In genomic region chr14:68784995-68785816, GRCh38 we compare ENCODE assay signal across 8 cellular contexts. TPM values are rescaled to one million over a fixed set of nuclear protein-coding genes. Genes with fewer than 3 reads are reported as not detected.
DNase-seq lines count a peak whose midpoint lies in the region; ATAC-seq, FAIRE-seq and TF ChIP-seq lines count a peak whose summit lies in the region.

No MANE protein-coding gene starts in this region.

- BruUV-seq in GM12878 (replicated peaks; lab: Mats Ljungman, UMichigan): no TSS peak

- H3K36me3 Mint-ChIP-seq in T-helper 2 cell treated with Interferon-gamma antibody and Interleukin-4, amounts not matched to agents 5 μg/mL and 100 μg/mL, for 36 hours (ENCODE audit: low read depth): peaks cover 35% of the 10 kb centered on the region

- peaks cover 32% of the 10 kb centered on the region for H3K4me1 ChIP-seq in GM12878 (ENCODE audit: control insufficient read depth, insufficient read depth, low read length)
- peaks cover 40 to 83% of the 10 kb centered on the region in 2 donors for H3K4me1 ChIP-seq in left lung
- peaks cover 0 to 64% (median 46%) of the 10 kb centered on the region in 4 donors for H3K4me1 ChIP-seq in tibial nerve

- TF ChIP-seq RAD21 in GM12878 (IDR thresholded peaks at IDR 0.05; ENCODE audit: insufficient read depth, low read depth, low read length): no peak

- peak overlapping the region; percentile 90 for H3K27ac Mint-ChIP-seq in T-helper 2 cell treated with Interferon-gamma antibody and Interleukin-4, amounts not matched to agents 5 μg/mL and 100 μg/mL, for 36 hours

- H3K36me3 ChIP-seq in GM12878 (ENCODE audit: control insufficient read depth in 2 of 2, insufficient read depth in 2 of 2, low read length in 1 of 2): peaks cover 10 to 12% of the 10 kb centered on the region in 2 experiments
- peaks cover 0 to 36% of the 10 kb centered on the region in 2 donors for H3K36me3 ChIP-seq in left lung
- peaks cover 0 to 24% (median 12%) of the 10 kb centered on the region in 3 donors for H3K36me3 ChIP-seq in tibial nerve

- TF ChIP-seq POLR2A in GM12878 (IDR thresholded peaks at IDR 0.05; ENCODE audit: low read depth, low read length): no peak
- no peak for TF ChIP-seq POLR2A in tibial nerve (IDR thresholded peaks at IDR 0.05)

- H3K27ac ChIP-seq in GM12878 (ENCODE audit: control insufficient read depth, insufficient read depth) (peak overlapping the region; percentile 52; the same call in 1 of the 2 replicates), left lung (peak overlapping the region; percentile 100), tibial nerve (peak overlapping the region in 3 of 4 donors; percentile 94 to 99 (median 98))

- POLR2A ChIA-PET in GM12878 (lab: Charles Lee): interaction anchor here (0.5 to 9.5 kb wide), 6 partner anchors 10 to 407 kb away, joined by 3 to 115 read pairs (median 4); no protein-coding TSS in a partner anchor

- RAD21 ChIA-PET in GM12878 (lab: Charles Lee; ENCODE audit: unreplicated experiment): interaction anchor here (0.7 to 10.7 kb wide), 20 partner anchors 8 to 534 kb away, joined by 3 to 244 read pairs (median 4); partner anchors contain the start of gene ZFP36L1

- H3K9me3 Mint-ChIP-seq in T-helper 2 cell treated with Interferon-gamma antibody and Interleukin-4, amounts not matched to agents 5 μg/mL and 100 μg/mL, for 36 hours: no peaks in the 10 kb centered on the region

- WGBS in GM12878 (ENCODE audit: insufficient coverage, insufficient replicate concordance, low lambda C conversion rate, missing lambda C conversion rate): 63% methylated on average over 7 of the region's 7 CpGs
- WGBS in tibial nerve, 2 donors: 62 to 65% methylated on average over 7 of the region's 7 CpGs

- ATAC-seq in GM12878 (no peak), left lung (no peak), HG02852 (IDR thresholded peaks at IDR 0.05; ENCODE audit: unreplicated experiment) (no peak), GM19395 (IDR thresholded peaks at IDR 0.05; ENCODE audit: unreplicated experiment) (no peak), GM19328 (IDR thresholded peaks at IDR 0.05; ENCODE audit: unreplicated experiment) (no peak)

- peaks cover 78% of the 10 kb centered on the region for H3K4me1 Mint-ChIP-seq in T-helper 2 cell treated with Interferon-gamma antibody and Interleukin-4, amounts not matched to agents 5 μg/mL and 100 μg/mL, for 36 hours (ENCODE audit: low read depth)

- no peaks in the 10 kb centered on the region for H3K27me3 Mint-ChIP-seq in T-helper 2 cell treated with Interferon-gamma antibody and Interleukin-4, amounts not matched to agents 5 μg/mL and 100 μg/mL, for 36 hours (ENCODE audit: low read depth)

- H3K4me2 ChIP-seq in GM12878 (ENCODE audit: control insufficient read depth, insufficient read depth): no peak overlapping the region

- no peak for TF ChIP-seq EP300 in GM12878 (IDR thresholded peaks at IDR 0.05; ENCODE audit: borderline replicate concordance in 1 of 2, control insufficient read depth in 1 of 2, low read depth in 2 of 2, low read length in 2 of 2)
- no peak for TF ChIP-seq EP300 in tibial nerve (IDR thresholded peaks at IDR 0.05)

- no peak overlapping the region for H3K9ac ChIP-seq in GM12878 (ENCODE audit: control insufficient read depth, insufficient read depth, low read length)

- H3K27me3 ChIP-seq in GM12878 (replicated peaks in 1 of 2; ENCODE audit: control insufficient read depth in 2 of 2, insufficient read depth in 2 of 2, low read length in 1 of 2): no peaks in the 10 kb centered on the region
- H3K27me3 ChIP-seq in left lung: no peaks in the 10 kb centered on the region
- H3K27me3 ChIP-seq in tibial nerve: no peaks in the 10 kb centered on the region

- H2AFZ ChIP-seq in GM12878 (ENCODE audit: control insufficient read depth, low read depth, low read length): no peak overlapping the region

- no peak for DNase-seq in T-helper 2 cell treated with Interferon-gamma antibody and Interleukin-4, amounts not matched to agents 5 μg/mL and 100 μg/mL, for 36 hours (ENCODE audit: low spot score)
- DNase-seq in T-helper 2 cell: no peak
- no peak for DNase-seq in GM12878 (ENCODE audit: low read depth, low spot score)
- no peak for DNase-seq in left lung
- DNase-seq in tibial nerve (ENCODE audit: low spot score in 2 of 2): peak in 1 of 2 donors; percentile 7

- no peak for TF ChIP-seq CTCF in GM12878 (IDR thresholded peaks at IDR 0.05 in 2 of 3, conservative IDR thresholded peaks at IDR 0.05 in 1 of 3; ENCODE audit: control insufficient read depth in 2 of 3, extremely low read depth in 1 of 3, insufficient read depth in 1 of 3, low read depth in 3 of 3, low read length in 3 of 3)
- TF ChIP-seq CTCF in left lung (IDR thresholded peaks at IDR 0.05): no peak
- TF ChIP-seq CTCF in tibial nerve (IDR thresholded peaks at IDR 0.05): no peak

- H4K20me1 ChIP-seq in GM12878 (ENCODE audit: control insufficient read depth, insufficient read depth): peaks cover 10% of the 10 kb centered on the region; the same call in 1 of the 2 replicates

- H3K9me3 ChIP-seq in GM12878 (replicated peaks; ENCODE audit: control insufficient read depth, insufficient read depth, low read length) (no peaks in the 10 kb centered on the region; the same call in 2 of the 3 replicates), left lung (no peaks in the 10 kb centered on the region), tibial nerve (no peaks in the 10 kb centered on the region)

- peaks cover 16% of the 10 kb centered on the region for H3K79me2 ChIP-seq in GM12878 (ENCODE audit: control insufficient read depth, insufficient read depth, low read length)

- intact Hi-C loops in GM12878 (cut with micrococcal nuclease; ENCODE audit: unreplicated experiment) (loop anchor here (5.0 kb wide), 2 partner anchors 53 to 288 kb away; no protein-coding TSS in a partner anchor), left lung (cut with DNase I) (loop anchor here in 1 of 2 donors (10.0 kb wide), 1 partner anchor 100 kb away; no protein-coding TSS in a partner anchor)

- H3K4me3 ChIP-seq in GM12878 (no peak overlapping the region), left lung (no peak overlapping the region), tibial nerve (no peak overlapping the region)

- CTCF ChIA-PET in GM12878 (lab: Yijun Ruan, JAX): interaction anchor here (0.8 to 9.5 kb wide), 10 partner anchors 36 to 841 kb away, joined by 3 to 254 read pairs (median 4); no protein-coding TSS in a partner anchor

- SMC1A ChIA-PET in GM12878 (lab: Charles Lee; ENCODE audit: uncharacterized antibody, unreplicated experiment): interaction anchor here (0.5 to 9.5 kb wide), 19 partner anchors 34 to 851 kb away, joined by 3 to 200 read pairs (median 4); no protein-coding TSS in a partner anchor

- in situ Hi-C loops in GM12878 (cut with MboI): no loop called here

- FAIRE-seq in GM12878 (lab: Jason Lieb, UNC): no peak

- no peak overlapping the region for H3K4me3 Mint-ChIP-seq in T-helper 2 cell treated with Interferon-gamma antibody and Interleukin-4, amounts not matched to agents 5 μg/mL and 100 μg/mL, for 36 hours

TF ChIP-seq in GM12878, 131 proteins besides CTCF, POLR2A, EP300 and RAD21 (continues in another document):
- TF ChIP-seq ELK1 (IDR thresholded peaks at IDR 0.05; ENCODE audit: low read depth, low read length) (no peak), ZNF274 (IDR thresholded peaks at IDR 0.05; ENCODE audit: insufficient read depth, insufficient read length) (no peak), E4F1 (IDR thresholded peaks at IDR 0.05; ENCODE audit: borderline replicate concordance, partially characterized antibody) (no peak), ESRRA (IDR thresholded peaks at IDR 0.05; ENCODE audit: low read length) (no peak)

RNA-seq across cellular contexts. Expression of gene ZFP36L1, which starts 7.7 kb away (rescaled TPM):
- total RNA-seq in GM12878 (2013; cell fraction: nucleolus; rRNA removed): 120 and 134 TPM in 2 replicates
- total RNA-seq in GM12878 (2014; rRNA removed): 27.9 and 31.3 TPM in 2 replicates
- total RNA-seq in GM12878 (2014; rRNA removed; fragmentation: Illumina TruSeq; extraction: Trizol): 27.0 and 28.3 TPM in 2 replicates
- total RNA-seq in GM12878 (2021): 166 and 184 TPM in 2 replicates
- polyA plus RNA-seq in GM12878 (2011; ENCODE audit: low read depth): 21.7 TPM
- 47.4 and 53.5 TPM in 2 replicates for polyA plus RNA-seq in GM12878 (2011; rRNA removed)
- polyA plus RNA-seq in GM12878 (2011; cell fraction: cytosol; rRNA removed): 143 and 162 TPM in 2 replicates
- 173 and 272 TPM in 2 replicates for polyA plus RNA-seq in GM12878 (2011; cell fraction: nucleus; rRNA removed)
- 67.3 and 98.4 TPM in 2 replicates for polyA plus RNA-seq in GM12878 (2012)
- 69.3 and 78.7 TPM in 2 replicates for polyA plus RNA-seq in GM12878 (2014; fragmentation: Illumina TruSeq; extraction: Trizol)
- polyA plus RNA-seq in GM12878 (2014; fragmentation: Nextera tagmentation; extraction: Ambion mirVana): 10 to 100 TPM; 22.0 to 22.6 TPM
- 96.1 and 121 TPM in 2 replicates for polyA plus RNA-seq in GM12878 (2014; rRNA removed)
- polyA plus RNA-seq in GM12878 (2016; fragmentation: Nextera tagmentation; extraction: Ambion mirVana): 100 to 1,000 TPM; 119 to 138 TPM
- polyA minus RNA-seq in GM12878 (2011; rRNA and poly(A)+ RNA removed): 29.0 and 48.5 TPM in 2 replicates
- polyA minus RNA-seq in GM12878 (2011; cell fraction: cytosol; rRNA and poly(A)+ RNA removed): 183 and 200 TPM in 2 replicates
- 63.3 and 109 TPM in 2 replicates for polyA minus RNA-seq in GM12878 (2011; cell fraction: nucleus; rRNA and poly(A)+ RNA removed)
- total RNA-seq in left lung: 100 to 1,000 TPM; 292 to 395 TPM
- 1,000 to 10,000 TPM in 1 of 4 donors, 100 to 1,000 TPM in 3; 298 to 1,137 (median 494) TPM for total RNA-seq in tibial nerve
